ENCODE assay signal across 18 cellular contexts in the genomic region with DNA sequence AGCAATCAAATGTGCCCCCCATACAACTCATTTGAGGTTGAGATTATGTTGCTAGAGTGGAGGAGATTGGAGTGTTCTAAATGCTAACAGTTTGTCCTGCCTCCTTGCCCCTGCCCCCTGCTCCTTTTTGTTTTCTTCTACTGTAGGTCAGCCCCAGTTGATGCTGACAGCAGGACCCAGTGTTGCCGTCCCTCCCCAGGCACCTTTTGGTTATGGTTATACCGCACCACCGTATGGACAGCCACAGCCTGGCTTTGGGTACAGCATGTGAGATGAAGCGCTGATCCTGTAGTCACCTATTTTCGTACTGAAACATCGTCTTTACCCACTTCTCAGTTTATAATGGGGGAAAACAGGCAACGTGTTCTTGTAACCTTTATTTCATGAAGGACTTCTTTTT. TPM values are rescaled to one million over a fixed set of nuclear protein-coding genes. Genes with fewer than 3 reads are reported as not detected.
DNase-seq lines count a peak whose midpoint lies in the region; ATAC-seq and TF ChIP-seq lines count a peak whose summit lies in the region.
"Had no signal": no experiment of that assay in that cellular context is flagged by ENCODE, and none has a peak within 500 bp of the region (broad histone marks: within the 10 kb centered on the region; RNA-seq: fewer than 3 reads in every experiment).

No MANE protein-coding gene starts in this region.

- peaks cover 71% of the 10 kb centered on the region for H3K36me3 ChIP-seq in PC-9 (ENCODE audit: low read depth)

- BruUV-seq in PC-9 (replicated peaks; lab: Mats Ljungman, UMichigan) = no TSS peak

- TF ChIP-seq CTCF in PC-9 (conservative IDR thresholded peaks at IDR 0.05) = no peak
- no peak for TF ChIP-seq CTCF in brain (conservative IDR thresholded peaks at IDR 0.05)

- no peaks in the 10 kb centered on the region for H3K9me3 ChIP-seq in PC-9 (ENCODE audit: insufficient read depth, low read depth)
- H3K9me3 ChIP-seq: BLaER1 had no signal

- H3K4me3 Mint-ChIP-seq in activated naive CD8-positive, alpha-beta T cell = no peak overlapping the region
- H3K4me3 Mint-ChIP-seq in activated naive CD8-positive, alpha-beta T cell treated with anti-CD3 and anti-CD28 coated beads, Interleukin-2, amount 50 U/mL, for 24 hours = no peak overlapping the region
- H3K4me3 Mint-ChIP-seq in brain = no peak overlapping the region
- H3K4me3 Mint-ChIP-seq: CD8-positive, alpha-beta memory T cell had no signal

- H2AFZ ChIP-seq in PC-9 = no peak overlapping the region
- H2AFZ ChIP-seq: GM23248 had no signal

- H3F3A ChIP-seq in PC-9 (ENCODE audit: insufficient read depth, low read depth) = peaks cover 93% of the 10 kb centered on the region

- no peaks in the 10 kb centered on the region for H3K27me3 Mint-ChIP-seq in activated naive CD8-positive, alpha-beta T cell
- no peaks in the 10 kb centered on the region for H3K27me3 Mint-ChIP-seq in activated naive CD8-positive, alpha-beta T cell treated with anti-CD3 and anti-CD28 coated beads, Interleukin-2, amount 50 U/mL, for 24 hours
- H3K27me3 Mint-ChIP-seq in brain = no peaks in the 10 kb centered on the region
- H3K27me3 Mint-ChIP-seq: CD8-positive, alpha-beta memory T cell had no signal

- CTCF ChIA-PET in PC-9 (lab: Charles Lee) = no interaction called here

- peaks cover 12% of the 10 kb centered on the region; the same call in 1 of the 2 replicates for H3K4me1 ChIP-seq in PC-9 (replicated peaks; ENCODE audit: insufficient read depth)
- H3K4me1 ChIP-seq: BLaER1 had no signal

- intact Hi-C loops in PC-9 (cut with micrococcal nuclease; ENCODE audit: unreplicated experiment) = no loop called here

- H3K4me1 Mint-ChIP-seq in activated naive CD8-positive, alpha-beta T cell (ENCODE audit: low read depth) = peaks cover 20% of the 10 kb centered on the region
- peaks cover 21% of the 10 kb centered on the region for H3K4me1 Mint-ChIP-seq in activated naive CD8-positive, alpha-beta T cell treated with anti-CD3 and anti-CD28 coated beads, Interleukin-2, amount 50 U/mL, for 24 hours
- peaks cover 25% of the 10 kb centered on the region for H3K4me1 Mint-ChIP-seq in brain

- POLR2A ChIA-PET in PC-9 (lab: Charles Lee; ENCODE audit: unreplicated experiment) = no interaction called here

- H4K20me1 ChIP-seq in PC-9 (ENCODE audit: insufficient read depth) = peaks cover 71% of the 10 kb centered on the region

- peaks cover 68% of the 10 kb centered on the region for H3K79me2 ChIP-seq in PC-9 (ENCODE audit: low read depth)

- peaks cover 13% of the 10 kb centered on the region for H3K36me3 Mint-ChIP-seq in activated naive CD8-positive, alpha-beta T cell
- H3K36me3 Mint-ChIP-seq in activated naive CD8-positive, alpha-beta T cell treated with anti-CD3 and anti-CD28 coated beads, Interleukin-2, amount 50 U/mL, for 24 hours (ENCODE audit: low read depth) = peaks cover 70% of the 10 kb centered on the region
- H3K36me3 Mint-ChIP-seq in brain = peaks cover 74% of the 10 kb centered on the region

- DNase-seq in activated naive CD8-positive, alpha-beta T cell treated with anti-CD3 and anti-CD28 coated beads, Interleukin-2, amount 50 U/mL, for 24 hours = no peak
- DNase-seq in PC-9 = no peak
- no peak for DNase-seq in 8988T
- DNase-seq in DMS53 (lab: John Stamatoyannopoulos, UW) = no peak
- no peak for DNase-seq in activated effector memory CD4-positive, alpha-beta T cell treated with Interleukin-2 at 50 U/mL for 16 hours
- DNase-seq: CD8-positive, alpha-beta memory T cell; DMS79 treated with DMSO at 0.1 percent for 48 hours; GM23248; KG1; NCI-H1417 treated with DMSO at 0.1 percent for 48 hours; NCI-H1930; NCI-H2171; NCI-H446; NCI-H69; SIG-M5 had no signal

- no peaks in the 10 kb centered on the region for H3K27me3 ChIP-seq in PC-9 (ENCODE audit: insufficient read depth, low read depth)
- H3K27me3 ChIP-seq: BLaER1 had no signal

- ATAC-seq in activated naive CD8-positive, alpha-beta T cell treated with anti-CD3 and anti-CD28 coated beads, Interleukin-2, amount 50 U/mL, for 24 hours = no peak

- no peak overlapping the region for H3K4me2 ChIP-seq in PC-9
- H3K4me2 ChIP-seq: BLaER1 had no signal

- H3K4me3 ChIP-seq in PC-9 = no peak overlapping the region
- H3K4me3 ChIP-seq: BLaER1, GM23248 had no signal

- peak overlapping the region; percentile 81; the same call in 1 of the 2 replicates for H3K27ac ChIP-seq in PC-9
- H3K27ac ChIP-seq: BLaER1, GM23248 had no signal

- H3K27ac Mint-ChIP-seq in activated naive CD8-positive, alpha-beta T cell = peak overlapping the region; percentile 34
- no peak overlapping the region for H3K27ac Mint-ChIP-seq in activated naive CD8-positive, alpha-beta T cell treated with anti-CD3 and anti-CD28 coated beads, Interleukin-2, amount 50 U/mL, for 24 hours
- H3K27ac Mint-ChIP-seq in brain = peak overlapping the region in 3 of 5 experiments; percentile 17 to 57 (median 32)

- no peaks in the 10 kb centered on the region for H3K9me2 ChIP-seq in PC-9 (ENCODE audit: insufficient read depth)

- H3K9me3 Mint-ChIP-seq in activated naive CD8-positive, alpha-beta T cell (ENCODE audit: low read depth) = no peaks in the 10 kb centered on the region
- no peaks in the 10 kb centered on the region for H3K9me3 Mint-ChIP-seq in activated naive CD8-positive, alpha-beta T cell treated with anti-CD3 and anti-CD28 coated beads, Interleukin-2, amount 50 U/mL, for 24 hours
- no peaks in the 10 kb centered on the region for H3K9me3 Mint-ChIP-seq in brain
- H3K9me3 Mint-ChIP-seq: CD8-positive, alpha-beta memory T cell had no signal

RNA-seq across cellular contexts. Expression of a gene that starts 13.6 kb away (rescaled TPM):
- 23.3 and 25.9 TPM in 2 replicates for total RNA-seq in PC-9 (2021)
- polyA plus RNA-seq in brain (ENCODE audit: insufficient read depth, low read depth, low replicate concordance) = 13.9 TPM

RNA-seq across cellular contexts. Expression of a gene that starts 13.9 kb away (rescaled TPM):
- 222 and 236 TPM in 2 replicates for total RNA-seq in PC-9 (2021)
- 34.0 TPM for polyA plus RNA-seq in brain (ENCODE audit: insufficient read depth, low read depth, low replicate concordance)
